Comparison of ENCODE assay signal across 8 cellular contexts in genomic region chr17:15263206-15263579, GRCh38. TPM values are rescaled to one million over a fixed set of nuclear protein-coding genes. Genes with fewer than 3 reads are reported as not detected.
DNase-seq lines count a peak whose midpoint lies in the region; ATAC-seq and TF ChIP-seq lines count a peak whose summit lies in the region.

No MANE protein-coding gene starts in this region.

- no peak overlapping the region for H4K12ac ChIP-seq in trophoblast cell (ENCODE audit: low read depth, low read length)

- H3K4ac ChIP-seq in trophoblast cell (ENCODE audit: low read depth, low read length) = no peak overlapping the region

- no peak for TF ChIP-seq CTCF in heart left ventricle (IDR thresholded peaks at IDR 0.05)

- H4K8ac ChIP-seq in trophoblast cell (ENCODE audit: low read depth, low read length) = no peak overlapping the region

- H2AFZ ChIP-seq in trophoblast cell (ENCODE audit: insufficient read depth, low read length, poor library complexity) = no peak overlapping the region

- H3K36me3 ChIP-seq in heart left ventricle (peaks cover 0 to 17% (median 14%) of the 10 kb centered on the region in 9 donors), trophoblast cell (ENCODE audit: control insufficient read depth in 1 of 2, insufficient read depth in 2 of 2, low read length in 2 of 2) (peaks cover 7 to 8% of the 10 kb centered on the region in 2 experiments)

- peaks cover 0 to 30% (median 0%) of the 10 kb centered on the region in 9 donors for H3K27me3 ChIP-seq in heart left ventricle
- H3K27me3 ChIP-seq in trophoblast cell (ENCODE audit: insufficient read depth, low read length) = no peaks in the 10 kb centered on the region

- H3K4me2 ChIP-seq in trophoblast cell (ENCODE audit: low read length) = peak overlapping the region; percentile 94

- H3K18ac ChIP-seq in trophoblast cell (ENCODE audit: low read length) = peak overlapping the region; percentile 15

- DNase-seq in D341Med (ENCODE audit: low spot score) (peak; percentile 15), heart left ventricle (peak; percentile 88 to 96 (median 90)), trophoblast cell (peak; percentile 40 to 63), NOMO-1 treated with dmso at 0.1 percent for 144 hours (lab: John Stamatoyannopoulos, UW; ENCODE audit: unreplicated experiment) (no peak)
- no peak for DNase-seq in activated CD8-positive, alpha-beta memory T cell treated with anti-CD3 and anti-CD28 coated beads for 24 hours

- H2BK5ac ChIP-seq in trophoblast cell (ENCODE audit: low read depth, low read length, poor library complexity) = no peak overlapping the region

- 3 to 8% (median 3%) methylated on average over 17 of the region's 17 CpGs for WGBS in adipose tissue, 3 donors
- 1 to 4% (median 3%) methylated on average over 14 to 17 of the region's 17 CpGs for WGBS in heart left ventricle, 4 donors
- WGBS in trophoblast cell (ENCODE audit: extremely low coverage, insufficient coverage, insufficient read length) = no CpG with 5 or more reads among the region's 17 CpGs

- peaks cover 7% of the 10 kb centered on the region for H3K79me2 ChIP-seq in trophoblast cell (ENCODE audit: control insufficient read depth, insufficient read depth, low read length, poor library complexity)

- H3K79me1 ChIP-seq in trophoblast cell (ENCODE audit: low read length) = peaks cover 17% of the 10 kb centered on the region

- peak overlapping the region; percentile 60 for H4K91ac ChIP-seq in trophoblast cell (ENCODE audit: low read depth, low read length)

- H3K27ac ChIP-seq in adipose tissue (ENCODE audit: low read depth, low read length) = peak overlapping the region; percentile 56
- peak overlapping the region; percentile 94 to 99 (median 97) for H3K27ac ChIP-seq in heart left ventricle
- H3K27ac ChIP-seq in trophoblast cell (ENCODE audit: low read depth, low read length) = no peak overlapping the region

- peak overlapping the region; percentile 25 for H2BK120ac ChIP-seq in trophoblast cell (ENCODE audit: insufficient read depth, low read length, poor library complexity)

- H2BK12ac ChIP-seq in trophoblast cell (ENCODE audit: low read length) = no peak overlapping the region

- peak overlapping the region; percentile 50 to 92 (median 78) for H3K4me3 ChIP-seq in heart left ventricle
- H3K4me3 ChIP-seq in trophoblast cell (ENCODE audit: low read depth, low read length) = peak overlapping the region; percentile 69

- intact Hi-C loops in heart left ventricle (cut with DNase I) = loop anchor here in 9 of 10 donors (2.0 to 10.0 kb wide), 7 partner anchors 79 to 194 kb away; partner anchors contain the start of gene TEKT3 (in 4 of the 9)

- H3K9ac ChIP-seq in trophoblast cell (ENCODE audit: low read length) = peak overlapping the region; percentile 48

- H2AK5ac ChIP-seq in trophoblast cell (ENCODE audit: low read length) = no peak overlapping the region

- H3K14ac ChIP-seq in trophoblast cell (ENCODE audit: low read length) = peak overlapping the region; percentile 33

- H3K9me3 ChIP-seq in heart left ventricle = no peaks in the 10 kb centered on the region
- H3K9me3 ChIP-seq in trophoblast cell (ENCODE audit: insufficient read depth, low read depth, low read length) = no peaks in the 10 kb centered on the region

- TF ChIP-seq POLR2A in heart left ventricle (IDR thresholded peaks at IDR 0.05) (peak in 1 of 2 donors; percentile 49), GM18505 (IDR thresholded peaks at IDR 0.05; ENCODE audit: borderline replicate concordance, extremely low read depth, insufficient read depth, insufficient read length) (no peak)

- H3K4me1 ChIP-seq in heart left ventricle (peaks cover 2 to 55% (median 25%) of the 10 kb centered on the region in 12 donors), trophoblast cell (ENCODE audit: control insufficient read depth in 1 of 2, insufficient read depth in 2 of 2, low read length in 2 of 2) (peaks cover 4 to 16% of the 10 kb centered on the region in 2 experiments)

- no peak overlapping the region for H3K23ac ChIP-seq in trophoblast cell (ENCODE audit: low read length)

- peak; percentile 72 to 78 (median 76) for ATAC-seq in heart left ventricle
- no peak for ATAC-seq in HG03469 (IDR thresholded peaks at IDR 0.05; ENCODE audit: unreplicated experiment)
- no peak for ATAC-seq in GM18505 (IDR thresholded peaks at IDR 0.05; ENCODE audit: unreplicated experiment)

RNA-seq across cellular contexts. Expression of gene PMP22, which starts 1.9 kb away (rescaled TPM):
- 100 to 1,000 TPM in 2 of 3 donors, 10 to 100 TPM in 1; 23.7 to 184 (median 182) TPM for polyA plus RNA-seq in adipose tissue
- total RNA-seq in heart left ventricle = 100 to 1,000 TPM; 133 to 421 (median 186) TPM
- polyA plus RNA-seq in heart left ventricle = 100 to 1,000 TPM in 1 of 2 donors, 10 to 100 TPM in 1; 92.2 to 220 TPM
- 66.8 and 70.1 TPM in 2 replicates for polyA plus RNA-seq in trophoblast cell (2013)

Comparison
In these comparisons a context has a peak if more than half of its experiments do, and no peak if none do; other contexts are left out.
1. DNase-seq: peak in D341Med (single experiment), heart left ventricle (5 of 5) and trophoblast cell (2 of 2); none in NOMO-1 treated with dmso at 0.1 percent for 144 hours (single experiment) and activated CD8-positive, alpha-beta memory T cell treated with anti-CD3 and anti-CD28 coated beads for 24 hours (single experiment).
2. ATAC-seq: peak in heart left ventricle (4 of 4); none in HG03469 (single experiment) and GM18505 (single experiment).